In the genomic region with DNA sequence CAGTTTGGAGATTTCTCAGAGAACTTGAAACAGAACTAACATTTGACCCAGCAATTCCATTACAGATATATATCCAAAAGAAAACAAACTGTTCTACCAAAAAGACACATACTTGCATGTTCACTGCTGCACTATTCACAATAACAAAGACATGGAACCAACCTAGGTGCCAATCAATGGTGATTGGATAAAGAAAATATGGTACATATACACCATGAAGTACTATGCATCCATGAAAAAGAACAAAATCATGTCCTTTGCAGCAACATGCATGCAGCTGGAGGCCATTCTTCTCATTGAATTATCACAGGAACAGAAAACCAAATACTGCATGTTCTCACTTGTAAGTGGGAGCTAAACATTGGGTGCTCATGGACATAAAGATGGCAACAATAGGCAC, we compare ENCODE assay signal across 3 cellular contexts.
TF ChIP-seq lines count a peak whose summit lies in the region.

No MANE protein-coding gene starts in this region.

TF ChIP-seq in SK-N-SH treated with all-trans-retinoic acid at 6 μM for 48 hours, 23 proteins besides CTCF, POLR2A, EP300 and RAD21:
- TF ChIP-seq OSR1 (CRISPR knock-in tag; IDR thresholded peaks at IDR 0.05) (no peak), ZFP3 (CRISPR knock-in tag; IDR thresholded peaks at IDR 0.05) (no peak), BACH2 (CRISPR knock-in tag; IDR thresholded peaks at IDR 0.05; ENCODE audit: borderline replicate concordance) (no peak), ZNF8 (CRISPR knock-in tag; IDR thresholded peaks at IDR 0.05) (0 out of 2 replicates have a peak, but pooled peaks have one; percentile 15)
- TF ChIP-seq, protein P1, sequence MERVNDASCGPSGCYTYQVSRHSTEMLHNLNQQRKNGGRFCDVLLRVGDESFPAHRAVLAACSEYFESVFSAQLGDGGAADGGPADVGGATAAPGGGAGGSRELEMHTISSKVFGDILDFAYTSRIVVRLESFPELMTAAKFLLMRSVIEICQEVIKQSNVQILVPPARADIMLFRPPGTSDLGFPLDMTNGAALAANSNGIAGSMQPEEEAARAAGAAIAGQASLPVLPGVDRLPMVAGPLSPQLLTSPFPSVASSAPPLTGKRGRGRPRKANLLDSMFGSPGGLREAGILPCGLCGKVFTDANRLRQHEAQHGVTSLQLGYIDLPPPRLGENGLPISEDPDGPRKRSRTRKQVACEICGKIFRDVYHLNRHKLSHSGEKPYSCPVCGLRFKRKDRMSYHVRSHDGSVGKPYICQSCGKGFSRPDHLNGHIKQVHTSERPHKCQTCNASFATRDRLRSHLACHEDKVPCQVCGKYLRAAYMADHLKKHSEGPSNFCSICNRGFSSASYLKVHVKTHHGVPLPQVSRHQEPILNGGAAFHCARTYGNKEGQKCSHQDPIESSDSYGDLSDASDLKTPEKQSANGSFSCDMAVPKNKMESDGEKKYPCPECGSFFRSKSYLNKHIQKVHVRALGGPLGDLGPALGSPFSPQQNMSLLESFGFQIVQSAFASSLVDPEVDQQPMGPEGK (CRISPR knock-in tag; IDR thresholded peaks at IDR 0.05; ENCODE audit: borderline replicate concordance) = no peak

TF ChIP-seq in SK-N-SH, 30 proteins besides CTCF, POLR2A, EP300 and RAD21:
- TF ChIP-seq FOSL2 (IDR thresholded peaks at IDR 0.05; ENCODE audit: borderline replicate concordance, low read depth) (no peak), SIN3A (IDR thresholded peaks at IDR 0.05; ENCODE audit: borderline replicate concordance, low read depth, low read length) (no peak), JUND (IDR thresholded peaks at IDR 0.05) (no peak), GABPA (IDR thresholded peaks at IDR 0.05; ENCODE audit: low read depth) (no peak), USF2 (IDR thresholded peaks at IDR 0.05; ENCODE audit: borderline replicate concordance, low read depth, low read length) (no peak)

TF ChIP-seq in GM12878, 131 proteins besides CTCF, POLR2A, EP300 and RAD21 (continued from another document):
- peak; percentile 61; the same call in 1 of the 2 replicates for TF ChIP-seq ZNF217 (IDR thresholded peaks at IDR 0.05)
TF ChIP-seq in GM12878: peak in this region for 1.
